In genomic region chr17:81552244-81553017, GRCh38 we compare ENCODE assay signal across 8 cellular contexts. TPM values are rescaled to one million over a fixed set of nuclear protein-coding genes. Genes with fewer than 3 reads are reported as not detected.
A peak's percentile ranks its signal among the peaks of the same experiment; 100 is the strongest.
DNase-seq lines count a peak whose midpoint lies in the region; ATAC-seq and TF ChIP-seq lines count a peak whose summit lies in the region.

TSS of gene FAAP100 (minus strand) at chr17:81552353. CDS start at chr17:81552330, 23 bp downstream.

- H3K27me3 ChIP-seq in kidney epithelial cell (ENCODE audit: control insufficient read depth, insufficient read depth, low read length): no peaks in the 10 kb centered on the region

- ATAC-seq in HG02759 (IDR thresholded peaks at IDR 0.05; ENCODE audit: unreplicated experiment): peak; percentile 48

- H3K36me3 ChIP-seq in kidney epithelial cell (ENCODE audit: control insufficient read depth, insufficient read depth, low read length): no peaks in the 10 kb centered on the region

- TF ChIP-seq CTCF in kidney epithelial cell (IDR thresholded peaks at IDR 0.05; ENCODE audit: insufficient read depth, low read length, poor library complexity, severe bottlenecking): no peak

- DNase-seq in DMS79 treated with DMSO at 0.1 percent for 48 hours (lab: John Stamatoyannopoulos, UW) (peak; percentile 10), DMS79 (lab: John Stamatoyannopoulos, UW) (no peak), NCI-H2196 (lab: John Stamatoyannopoulos, UW; ENCODE audit: unreplicated experiment) (peak; percentile 95), cerebellar cortex (ENCODE audit: low spot score) (peak; percentile 73), kidney epithelial cell (ENCODE audit: low read depth) (no peak)
- DNase-seq in activated CD4-positive, CD25-positive, alpha-beta regulatory T cell treated with anti-CD3 and anti-CD28 coated beads, Interleukin-2, amount 50 U/mL, for 72 hours: peak; percentile 85
- peak; percentile 88 for DNase-seq in stimulated activated CD4-positive, alpha-beta T cell treated with anti-CD3 and anti-CD28 coated beads, Interleukin-15, amount 100 ng/mL, for 24 hours

- H3K4me3 ChIP-seq in kidney epithelial cell (ENCODE audit: low read depth, low read length): peak within 1 kb of the TSS; percentile 64

RNA-seq across cellular contexts. Expression of gene FAAP100, which starts in this region (rescaled TPM):
- 41.4 and 49.1 TPM in 2 replicates for total RNA-seq in kidney epithelial cell

Comparison
In these comparisons a context has a peak if more than half of its experiments do, and no peak if none do; other contexts are left out.
1. DNase-seq: peak in DMS79 treated with DMSO at 0.1 percent for 48 hours (single experiment), NCI-H2196 (single experiment), activated CD4-positive, CD25-positive, alpha-beta regulatory T cell treated with anti-CD3 and anti-CD28 coated beads, Interleukin-2, amount 50 U/mL, for 72 hours (single experiment), cerebellar cortex (single experiment) and stimulated activated CD4-positive, alpha-beta T cell treated with anti-CD3 and anti-CD28 coated beads, Interleukin-15, amount 100 ng/mL, for 24 hours (single experiment); none in DMS79 (single experiment) and kidney epithelial cell (single experiment).